ENCODE assay signal across 33 cellular contexts in genomic region chr2:53303012-53303578, GRCh38.
DNase-seq lines count a peak whose midpoint lies in the region; ATAC-seq and TF ChIP-seq lines count a peak whose summit lies in the region.
"Had no signal": no experiment of that assay in that cellular context is flagged by ENCODE, and none has a peak within 500 bp of the region (broad histone marks: within the 10 kb centered on the region; RNA-seq: fewer than 3 reads in every experiment).

No MANE protein-coding gene starts in this region.

- BruUV-seq in PC-9 (replicated peaks; lab: Mats Ljungman, UMichigan) = no TSS peak

- no peaks in the 10 kb centered on the region for H3K79me2 ChIP-seq in PC-9 (ENCODE audit: low read depth)

- no peak for TF ChIP-seq POLR2A in body of pancreas (IDR thresholded peaks at IDR 0.05)

- CTCF ChIA-PET in PC-9 (lab: Charles Lee) = no interaction called here

- peak; percentile 53 for ATAC-seq in body of pancreas
- ATAC-seq: A549; CD8-positive, alpha-beta T cell had no signal

- intact Hi-C loops in PC-9 (cut with micrococcal nuclease; ENCODE audit: unreplicated experiment) (no loop called here), body of pancreas (cut with DNase I) (no loop called here)

- H3K9me3 ChIP-seq in PC-9 (ENCODE audit: insufficient read depth, low read depth) (no peaks in the 10 kb centered on the region), body of pancreas (no peaks in the 10 kb centered on the region), endodermal cell (ENCODE audit: control insufficient read depth, low read length) (no peaks in the 10 kb centered on the region)
- H3K9me3 ChIP-seq: A549; BE2C; BLaER1; BLaER1 treated with 17β-estradiol and CSF1 and Interleukin-3, amounts not matched to agents 10 nM and 100 nM; Caco-2 had no signal

- POLR2A ChIA-PET in PC-9 (lab: Charles Lee; ENCODE audit: unreplicated experiment) = interaction anchor here (0.6 kb wide), 1 partner anchor 12 kb away, joined by 5 read pairs; no protein-coding TSS in a partner anchor

- H3K9me2 ChIP-seq in PC-9 (ENCODE audit: insufficient read depth) = no peaks in the 10 kb centered on the region

- H3K27ac ChIP-seq in PC-9 (no peak overlapping the region), body of pancreas (no peak overlapping the region), endodermal cell (ENCODE audit: low read depth, low read length) (no peak overlapping the region)
- H3K27ac ChIP-seq: 22Rv1; A549; BLaER1; BLaER1 treated with 17β-estradiol and CSF1 and Interleukin-3, amounts not matched to agents 10 nM and 100 nM; C4-2B had no signal

- 0 out of 2 replicates have a peak, but pooled peaks have one; percentile 22 for TF ChIP-seq CTCF in PC-9 (conservative IDR thresholded peaks at IDR 0.05)
- no peak for TF ChIP-seq CTCF in body of pancreas (IDR thresholded peaks at IDR 0.05)
- peak; percentile 22 for TF ChIP-seq CTCF in endodermal cell (conservative IDR thresholded peaks at IDR 0.05)

- H3K4me3 ChIP-seq in PC-9 = no peak overlapping the region
- H3K4me3 ChIP-seq in body of pancreas = no peak overlapping the region
- H3K4me3 ChIP-seq in endodermal cell (ENCODE audit: low read length) = no peak overlapping the region
- H3K4me3 ChIP-seq: A549; BLaER1; BLaER1 treated with 17β-estradiol and CSF1 and Interleukin-3, amounts not matched to agents 10 nM and 100 nM had no signal

- no peaks in the 10 kb centered on the region for H4K20me1 ChIP-seq in PC-9 (ENCODE audit: insufficient read depth)
- H4K20me1 ChIP-seq: BLaER1; BLaER1 treated with 17β-estradiol and CSF1 and Interleukin-3, amounts not matched to agents 10 nM and 100 nM had no signal

- H3K4me3 Mint-ChIP-seq in endodermal cell = no peak overlapping the region
- H3K4me3 Mint-ChIP-seq: B cell; CD14-positive monocyte; CD4-positive, alpha-beta memory T cell; CD4-positive, alpha-beta T cell; CD4-positive, CD25-positive, alpha-beta regulatory T cell; CD8-positive, alpha-beta memory T cell; CD8-positive, alpha-beta T cell had no signal

- H3K36me3 ChIP-seq in PC-9 (ENCODE audit: low read depth) (no peaks in the 10 kb centered on the region), body of pancreas (replicated peaks in 1 of 2; ENCODE audit: insufficient read depth in 1 of 2, low read depth in 2 of 2) (no peaks in the 10 kb centered on the region), endodermal cell (ENCODE audit: control insufficient read depth, insufficient read depth, low read length) (no peaks in the 10 kb centered on the region)
- H3K36me3 ChIP-seq: BE2C; BLaER1; BLaER1 treated with 17β-estradiol and CSF1 and Interleukin-3, amounts not matched to agents 10 nM and 100 nM had no signal

- H3K27ac Mint-ChIP-seq in endodermal cell = no peak overlapping the region
- H3K27ac Mint-ChIP-seq: B cell; CD14-positive monocyte; CD4-positive, alpha-beta memory T cell; CD4-positive, alpha-beta T cell; CD4-positive, CD25-positive, alpha-beta regulatory T cell; CD8-positive, alpha-beta memory T cell had no signal

- H3K9ac ChIP-seq in endodermal cell (ENCODE audit: extremely low read depth, low read length, poor library complexity, severe bottlenecking) = no peak overlapping the region
- H3K9ac ChIP-seq: BLaER1; BLaER1 treated with 17β-estradiol and CSF1 and Interleukin-3, amounts not matched to agents 10 nM and 100 nM had no signal

- H3F3A ChIP-seq in PC-9 (ENCODE audit: insufficient read depth, low read depth) = no peaks in the 10 kb centered on the region

- no peak overlapping the region for H3K4me2 ChIP-seq in PC-9
- H3K4me2 ChIP-seq: A549; BLaER1; BLaER1 treated with 17β-estradiol and CSF1 and Interleukin-3, amounts not matched to agents 10 nM and 100 nM had no signal

- H3K9me3 Mint-ChIP-seq in endodermal cell = peaks cover 2% of the 10 kb centered on the region
- H3K9me3 Mint-ChIP-seq: CD4-positive, alpha-beta T cell; CD4-positive, CD25-positive, alpha-beta regulatory T cell; CD8-positive, alpha-beta T cell had no signal

- no peaks in the 10 kb centered on the region for H3K36me3 Mint-ChIP-seq in endodermal cell (ENCODE audit: low read depth)
- H3K36me3 Mint-ChIP-seq: CD14-positive monocyte; CD4-positive, alpha-beta memory T cell; CD4-positive, CD25-positive, alpha-beta regulatory T cell; CD8-positive, alpha-beta memory T cell; CD8-positive, alpha-beta T cell had no signal

- 46 to 79% methylated on average over 4 of the region's 4 CpGs for WGBS in body of pancreas, 2 donors
- 93 to 100% methylated on average over 1 to 3 of the region's 4 CpGs for WGBS in endodermal cell (ENCODE audit: insufficient coverage in 1 of 2, insufficient read length in 1 of 2), 2 experiments

- H3K27me3 ChIP-seq in PC-9 (ENCODE audit: insufficient read depth, low read depth) = no peaks in the 10 kb centered on the region
- H3K27me3 ChIP-seq in body of pancreas = no peaks in the 10 kb centered on the region
- H3K27me3 ChIP-seq in endodermal cell (ENCODE audit: control insufficient read depth, insufficient read depth, low read length, poor library complexity, severe bottlenecking) = no peaks in the 10 kb centered on the region
- H3K27me3 ChIP-seq: BE2C; BLaER1; BLaER1 treated with 17β-estradiol and CSF1 and Interleukin-3, amounts not matched to agents 10 nM and 100 nM had no signal

- no peaks in the 10 kb centered on the region for H3K4me1 ChIP-seq in PC-9 (replicated peaks; ENCODE audit: insufficient read depth)
- peaks cover 7% of the 10 kb centered on the region for H3K4me1 ChIP-seq in body of pancreas
- H3K4me1 ChIP-seq in endodermal cell (ENCODE audit: control insufficient read depth, insufficient read depth, low read length) = no peaks in the 10 kb centered on the region
- H3K4me1 ChIP-seq: A549; BE2C; BLaER1; BLaER1 treated with 17β-estradiol and CSF1 and Interleukin-3, amounts not matched to agents 10 nM and 100 nM; Caco-2 had no signal

- DNase-seq in PC-9 (no peak), body of pancreas (no peak), endodermal cell (no peak), NCI-H748 (lab: John Stamatoyannopoulos, UW; ENCODE audit: unreplicated experiment) (no peak), NCI-H1436 (lab: John Stamatoyannopoulos, UW) (no peak), mucosa of gallbladder (ENCODE audit: low spot score) (no peak)
- DNase-seq: 8988T; ACHN; AML-193; BE2C; C1 segment of cervical spinal cord; Caco-2; Calu3; CD4-positive, alpha-beta memory T cell; CD4-positive, alpha-beta T cell; CD4-positive, CD25-positive, alpha-beta regulatory T cell; CD8-positive, alpha-beta memory T cell; CD8-positive, alpha-beta T cell; COR-L47; DMS 273 treated with DMSO at 0.1 percent for 48 hours; DMS153; DMS53; DMS79; DMS79 treated with DMSO at 0.1 percent for 48 hours; DND-41; EL had no signal

- no peaks in the 10 kb centered on the region for H3K27me3 Mint-ChIP-seq in endodermal cell (ENCODE audit: insufficient read depth)
- H3K27me3 Mint-ChIP-seq: B cell; CD4-positive, alpha-beta memory T cell; CD4-positive, alpha-beta T cell; CD4-positive, CD25-positive, alpha-beta regulatory T cell; CD8-positive, alpha-beta memory T cell had no signal

- H3K4me1 Mint-ChIP-seq in endodermal cell = no peaks in the 10 kb centered on the region
- H3K4me1 Mint-ChIP-seq: B cell; CD14-positive monocyte; CD4-positive, alpha-beta memory T cell; CD4-positive, CD25-positive, alpha-beta regulatory T cell; CD8-positive, alpha-beta memory T cell had no signal

- H2AFZ ChIP-seq in PC-9 = no peak overlapping the region

Comparison
In these comparisons a context has a peak if more than half of its experiments do, and no peak if none do; other contexts are left out.
1. CTCF ChIP-seq: peak in PC-9 (single experiment) and endodermal cell (single experiment); none in body of pancreas (0 of 7).